ENCODE assay signal across 14 cellular contexts in genomic region chr11:79119491-79120284, GRCh38.
A peak's percentile ranks its signal among the peaks of the same experiment; 100 is the strongest.
DNase-seq lines count a peak whose midpoint lies in the region; ATAC-seq and TF ChIP-seq lines count a peak whose summit lies in the region.
"Had no signal": no experiment of that assay in that cellular context is flagged by ENCODE, and none has a peak within 500 bp of the region (broad histone marks: within the 10 kb centered on the region; RNA-seq: fewer than 3 reads in every experiment).

No MANE protein-coding gene starts in this region.

- ATAC-seq in WTC11: no peak; the same call in 1 of the 2 replicates
- ATAC-seq: right lobe of liver had no signal

- no peaks in the 10 kb centered on the region for H3K27me3 Mint-ChIP-seq in WTC11 (ENCODE audit: low read depth)

- H3K9me3 Mint-ChIP-seq in WTC11: peaks cover 9% of the 10 kb centered on the region; the same call in 1 of the 2 replicates
- H3K9me3 Mint-ChIP-seq: T-helper 2 cell treated with Interferon-gamma antibody and Interleukin-4, amounts not matched to agents 5 μg/mL and 100 μg/mL, for 36 hours had no signal

- POLR2A ChIA-PET in WTC11 (lab: Charles Lee): interaction anchor here (0.6 kb wide), 1 partner anchor 21 kb away, joined by 6 read pairs; no protein-coding TSS in a partner anchor

- TF ChIP-seq CTCF in retinal pigment epithelial cell (conservative IDR thresholded peaks at IDR 0.05; ENCODE audit: low read depth, low read length): no peak
- no peak for TF ChIP-seq CTCF in WTC11 (IDR thresholded peaks at IDR 0.05)

- H3K4me1 Mint-ChIP-seq in WTC11: peaks cover 13% of the 10 kb centered on the region

- H3K27ac Mint-ChIP-seq in WTC11: no peak overlapping the region
- H3K27ac Mint-ChIP-seq: T-helper 2 cell treated with Interferon-gamma antibody and Interleukin-4, amounts not matched to agents 5 μg/mL and 100 μg/mL, for 36 hours had no signal

- no peak overlapping the region for H3K4me3 Mint-ChIP-seq in WTC11
- H3K4me3 Mint-ChIP-seq: T-helper 2 cell treated with Interferon-gamma antibody and Interleukin-4, amounts not matched to agents 5 μg/mL and 100 μg/mL, for 36 hours had no signal

- CTCF ChIA-PET in WTC11 (lab: Charles Lee): no interaction called here

- H3K4me3 ChIP-seq in retinal pigment epithelial cell (ENCODE audit: low read length): no peak overlapping the region
- H3K4me3 ChIP-seq: PC-9, right lobe of liver had no signal

- DNase-seq in HT1080 (ENCODE audit: low read depth) (peak; percentile 28), NCI-H524 treated with DMSO at 0.1 percent for 48 hours (lab: John Stamatoyannopoulos, UW) (peak; percentile 98), foreskin melanocyte (peak; percentile 98), retinal pigment epithelial cell (ENCODE audit: low read depth) (peak; percentile 91), SHP77 treated with DMSO at 0.1 percent for 48 hours (lab: John Stamatoyannopoulos, UW) (no peak), mesenteric fat pad (ENCODE audit: low spot score) (no peak), WTC11 (ENCODE audit: low spot score) (no peak), KG1 (lab: John Stamatoyannopoulos, UW) (no peak)
- DNase-seq: activated naive CD4-positive, alpha-beta T cell treated with anti-CD3 and anti-CD28 coated beads, Interleukin-2, amount 50 U/mL, for 16 hours; IMR-90; NCI-H187; PC-9; right lobe of liver had no signal

- no peaks in the 10 kb centered on the region for H3K36me3 Mint-ChIP-seq in WTC11

TF ChIP-seq in WTC11, 78 proteins besides CTCF, POLR2A, EP300 and RAD21 (continues in another document):
- no peak for TF ChIP-seq ZNF317 (CRISPR knock-in tag; IDR thresholded peaks at IDR 0.05; ENCODE audit: borderline replicate concordance, low read depth)
- no peak for TF ChIP-seq ZNF425 (CRISPR knock-in tag; conservative IDR thresholded peaks at IDR 0.05)
- TF ChIP-seq SMAD4 (CRISPR knock-in tag; IDR thresholded peaks at IDR 0.05): no peak
- no peak for TF ChIP-seq ATF2 (CRISPR knock-in tag; IDR thresholded peaks at IDR 0.05; ENCODE audit: borderline replicate concordance, low read depth)
- no peak for TF ChIP-seq CREB1 (CRISPR knock-in tag; IDR thresholded peaks at IDR 0.05)
- no peak for TF ChIP-seq ZBTB43 (CRISPR knock-in tag; IDR thresholded peaks at IDR 0.05)
- TF ChIP-seq ZSCAN18 (CRISPR knock-in tag; IDR thresholded peaks at IDR 0.05): no peak
- TF ChIP-seq ATF1 (CRISPR knock-in tag; IDR thresholded peaks at IDR 0.05): no peak
- TF ChIP-seq PRDM15 (CRISPR knock-in tag; IDR thresholded peaks at IDR 0.05): no peak
- TF ChIP-seq TEAD1 (CRISPR knock-in tag; IDR thresholded peaks at IDR 0.05): no peak
- TF ChIP-seq TCF7 (CRISPR knock-in tag; IDR thresholded peaks at IDR 0.05; ENCODE audit: low read depth): no peak
- TF ChIP-seq FOXP1 (CRISPR knock-in tag; IDR thresholded peaks at IDR 0.05; ENCODE audit: borderline replicate concordance): no peak
- no peak for TF ChIP-seq E2F1 (CRISPR knock-in tag; IDR thresholded peaks at IDR 0.05)
- TF ChIP-seq CBFB (CRISPR knock-in tag; IDR thresholded peaks at IDR 0.05; ENCODE audit: low read depth): no peak
- no peak for TF ChIP-seq E2F4 (CRISPR knock-in tag; IDR thresholded peaks at IDR 0.05; ENCODE audit: borderline replicate concordance, low read depth)

Comparison
In these comparisons a context has a peak if more than half of its experiments do, and no peak if none do; other contexts are left out.
1. DNase-seq: peak in HT1080 (single experiment), NCI-H524 treated with DMSO at 0.1 percent for 48 hours (single experiment), foreskin melanocyte (single experiment) and retinal pigment epithelial cell (single experiment); none in SHP77 treated with DMSO at 0.1 percent for 48 hours (single experiment), mesenteric fat pad (single experiment), WTC11 (single experiment) and KG1 (single experiment).